Comparison of ENCODE assay signal across 7 cellular contexts in the genomic region with DNA sequence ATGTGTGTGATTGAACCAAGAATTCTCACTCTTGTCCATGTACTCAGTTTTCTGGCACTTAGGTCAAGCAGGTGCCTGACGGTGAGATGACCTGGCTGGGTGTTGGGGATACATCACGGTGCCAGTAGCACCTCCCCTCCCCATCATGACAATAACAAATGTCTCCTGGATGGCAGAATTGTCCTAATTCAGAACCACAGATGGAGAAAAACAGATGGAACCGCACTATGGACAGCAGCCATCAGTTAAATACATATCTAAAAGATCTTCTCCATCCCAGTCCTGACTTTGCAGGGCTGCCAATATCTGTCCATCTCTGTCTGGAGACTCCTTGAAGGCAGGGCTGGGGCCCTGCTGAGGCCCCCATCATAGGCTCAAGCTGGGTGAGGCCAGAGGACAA.
"Had no signal": no experiment of that assay in that cellular context is flagged by ENCODE, and none has a peak within 500 bp of the region (broad histone marks: within the 10 kb centered on the region; RNA-seq: fewer than 3 reads in every experiment).

No MANE protein-coding gene starts in this region.

- ATAC-seq: GM23338, HCT116 had no signal

- H3K4me3 ChIP-seq: GM23338, HAP-1 had no signal

- H3K4me1 ChIP-seq: HAP-1 had no signal

- H2AFZ ChIP-seq: GM23338 had no signal

- FAIRE-seq: H1, H54, HTR-8/SVneo had no signal

- H3K9me3 ChIP-seq: HAP-1 had no signal

- DNase-seq: KG1 had no signal

- H3K4me2 ChIP-seq: GM23338 had no signal
